In genomic region chr18:59264651-59265245, GRCh38 we compare ENCODE assay signal across 12 cellular contexts. TPM values are rescaled to one million over a fixed set of nuclear protein-coding genes. Genes with fewer than 3 reads are reported as not detected.
A peak's percentile ranks its signal among the peaks of the same experiment; 100 is the strongest.
DNase-seq lines count a peak whose midpoint lies in the region; ATAC-seq, FAIRE-seq and TF ChIP-seq lines count a peak whose summit lies in the region.
"Had no signal": no experiment of that assay in that cellular context is flagged by ENCODE, and none has a peak within 500 bp of the region (broad histone marks: within the 10 kb centered on the region; RNA-seq: fewer than 3 reads in every experiment).

No MANE protein-coding gene starts in this region.

- no peaks in the 10 kb centered on the region for H3K9me3 ChIP-seq in A549
- H3K9me3 ChIP-seq in gastroesophageal sphincter = no peaks in the 10 kb centered on the region

- intact Hi-C loops in activated T-helper 2 cell treated with anti-CD3 and anti-CD28 coated beads, Interferon-gamma antibody, Interleukin-2, Interleukin-4, amounts not matched to agents 10 μg/mL and 5 μg/mL and 100 μg/mL, durations not matched to agents 14 hours and 24 hours and 36 hours (cut with micrococcal nuclease) = loop anchor here (1.0 to 5.0 kb wide), 3 partner anchors 9 to 1827 kb away; partner anchors contain the start of genes CCBE1, ONECUT2 and RAX

- ATAC-seq in A549 (no peak), memory B cell (ENCODE audit: low read depth) (no peak), GM21367 (IDR thresholded peaks at IDR 0.05; ENCODE audit: unreplicated experiment) (no peak), GM21786 (IDR thresholded peaks at IDR 0.05; ENCODE audit: unreplicated experiment) (no peak), gastroesophageal sphincter (no peak)

- TF ChIP-seq CTCF in A549 (IDR thresholded peaks at IDR 0.05) = no peak
- TF ChIP-seq CTCF in GM10266 (IDR thresholded peaks at IDR 0.05; ENCODE audit: control insufficient read depth, insufficient read depth, low read depth, missing control alignments) = no peak
- TF ChIP-seq CTCF in gastroesophageal sphincter (IDR thresholded peaks at IDR 0.05) = no peak

- H3K27me3 Mint-ChIP-seq in activated T-helper 2 cell treated with anti-CD3 and anti-CD28 coated beads, Interferon-gamma antibody, Interleukin-2, Interleukin-4, amounts not matched to agents 10 μg/mL and 5 μg/mL and 100 μg/mL, durations not matched to agents 14 hours and 24 hours and 36 hours (ENCODE audit: low read depth) = peaks cover 78% of the 10 kb centered on the region
- H3K27me3 Mint-ChIP-seq in memory B cell = peaks cover 36% of the 10 kb centered on the region

- no peaks in the 10 kb centered on the region for H3K9me3 Mint-ChIP-seq in activated T-helper 2 cell treated with anti-CD3 and anti-CD28 coated beads, Interferon-gamma antibody, Interleukin-2, Interleukin-4, amounts not matched to agents 10 μg/mL and 5 μg/mL and 100 μg/mL, durations not matched to agents 14 hours and 24 hours and 36 hours
- H3K9me3 Mint-ChIP-seq in memory B cell = peaks cover 2% of the 10 kb centered on the region
- H3K9me3 Mint-ChIP-seq: activated naive CD4-positive, alpha-beta T cell treated with anti-CD3 and anti-CD28 coated beads, Interleukin-2, amount 50 U/mL, for 24 hours had no signal

- H3K4me3 Mint-ChIP-seq in activated T-helper 2 cell treated with anti-CD3 and anti-CD28 coated beads, Interferon-gamma antibody, Interleukin-2, Interleukin-4, amounts not matched to agents 10 μg/mL and 5 μg/mL and 100 μg/mL, durations not matched to agents 14 hours and 24 hours and 36 hours (ENCODE audit: low read depth) = peak overlapping the region; percentile 58
- H3K4me3 Mint-ChIP-seq in memory B cell = peak overlapping the region; percentile 61
- H3K4me3 Mint-ChIP-seq: activated naive CD4-positive, alpha-beta T cell treated with anti-CD3 and anti-CD28 coated beads, Interleukin-2, amount 50 U/mL, for 24 hours had no signal

- no peak for TF ChIP-seq RAD21 in A549 (conservative IDR thresholded peaks at IDR 0.05 in 1 of 2, IDR thresholded peaks at IDR 0.05 in 1 of 2)

- no peak overlapping the region for H3K27ac Mint-ChIP-seq in activated T-helper 2 cell treated with anti-CD3 and anti-CD28 coated beads, Interferon-gamma antibody, Interleukin-2, Interleukin-4, amounts not matched to agents 10 μg/mL and 5 μg/mL and 100 μg/mL, durations not matched to agents 14 hours and 24 hours and 36 hours
- H3K27ac Mint-ChIP-seq in memory B cell = no peak overlapping the region
- H3K27ac Mint-ChIP-seq: activated naive CD4-positive, alpha-beta T cell treated with anti-CD3 and anti-CD28 coated beads, Interleukin-2, amount 50 U/mL, for 24 hours had no signal

- H3K4me1 ChIP-seq in A549 = no peaks in the 10 kb centered on the region
- H3K4me1 ChIP-seq in gastroesophageal sphincter = peaks cover 0 to 33% (median 6%) of the 10 kb centered on the region in 3 donors

- H3K4me3 ChIP-seq in A549 = peak overlapping the region; percentile 47
- H3K4me3 ChIP-seq in gastroesophageal sphincter = peak overlapping the region in 1 of 2 donors; percentile 30

- CTCF ChIA-PET in A549 (lab: Yijun Ruan, JAX) = interaction anchor here (1.7 to 2.1 kb wide), 2 partner anchors 16 to 44 kb away, joined by 4 to 9 read pairs; no protein-coding TSS in a partner anchor

- peak overlapping the region; percentile 76 for H3K4me2 ChIP-seq in A549

- H3K36me3 Mint-ChIP-seq in activated T-helper 2 cell treated with anti-CD3 and anti-CD28 coated beads, Interferon-gamma antibody, Interleukin-2, Interleukin-4, amounts not matched to agents 10 μg/mL and 5 μg/mL and 100 μg/mL, durations not matched to agents 14 hours and 24 hours and 36 hours (ENCODE audit: low read depth) = no peaks in the 10 kb centered on the region
- peaks cover 2% of the 10 kb centered on the region for H3K36me3 Mint-ChIP-seq in memory B cell
- H3K36me3 Mint-ChIP-seq: activated naive CD4-positive, alpha-beta T cell treated with anti-CD3 and anti-CD28 coated beads, Interleukin-2, amount 50 U/mL, for 24 hours had no signal

- POLR2A ChIA-PET in A549 (lab: Yijun Ruan, JAX) = no interaction called here

- H3K4me1 Mint-ChIP-seq in activated T-helper 2 cell treated with anti-CD3 and anti-CD28 coated beads, Interferon-gamma antibody, Interleukin-2, Interleukin-4, amounts not matched to agents 10 μg/mL and 5 μg/mL and 100 μg/mL, durations not matched to agents 14 hours and 24 hours and 36 hours (ENCODE audit: low read depth) = peaks cover 11% of the 10 kb centered on the region
- peaks cover 7% of the 10 kb centered on the region for H3K4me1 Mint-ChIP-seq in memory B cell

- H3K36me3 ChIP-seq in gastroesophageal sphincter = no peaks in the 10 kb centered on the region

- TF ChIP-seq EP300 in A549 (IDR thresholded peaks at IDR 0.05) = no peak
- no peak for TF ChIP-seq EP300 in gastroesophageal sphincter (IDR thresholded peaks at IDR 0.05)

- TF ChIP-seq POLR2A in A549 (IDR thresholded peaks at IDR 0.05; ENCODE audit: low read length) = no peak
- TF ChIP-seq POLR2A in gastroesophageal sphincter (IDR thresholded peaks at IDR 0.05) = no peak

- H3K27ac ChIP-seq in A549 (no peak overlapping the region), gastroesophageal sphincter (no peak overlapping the region)
- H3K27ac ChIP-seq: dorsolateral prefrontal cortex had no signal

- DNase-seq in A549 (ENCODE audit: low read depth in 1 of 2, low spot score in 1 of 2) = no peak
- DNase-seq in GM10266 (ENCODE audit: extremely low spot score) = peak; percentile 20
- DNase-seq in activated T-helper 2 cell treated with anti-CD3 and anti-CD28 coated beads, Interferon-gamma antibody, Interleukin-2, Interleukin-4, amounts not matched to agents 10 μg/mL and 5 μg/mL and 100 μg/mL, durations not matched to agents 14 hours and 24 hours and 36 hours (ENCODE audit: low spot score) = no peak
- DNase-seq in memory B cell (ENCODE audit: low spot score in 2 of 2) = no peak
- no peak for DNase-seq in C1 segment of cervical spinal cord (lab: John Stamatoyannopoulos, UW)
- DNase-seq: dorsolateral prefrontal cortex had no signal

- WGBS in A549 (ENCODE audit: missing lambda C conversion rate) = 63% methylated on average over 19 of the region's 41 CpGs
- no CpG with 5 or more reads among the region's 41 CpGs for WGBS in gastroesophageal sphincter (ENCODE audit: low coverage in 1 of 2), 2 donors

- peaks cover 75% of the 10 kb centered on the region for H3K27me3 ChIP-seq in gastroesophageal sphincter

- FAIRE-seq in A549 (lab: Jason Lieb, UNC) = no peak

TF ChIP-seq in A549, 52 proteins besides CTCF, POLR2A, EP300 and RAD21 (continues in another document):
- TF ChIP-seq E2F6 (IDR thresholded peaks at IDR 0.05; ENCODE audit: borderline replicate concordance, low read depth) = no peak
- no peak for TF ChIP-seq NPAS2 (CRISPR knock-in tag; IDR thresholded peaks at IDR 0.05; ENCODE audit: borderline replicate concordance)
- TF ChIP-seq NFE2L2 (conservative IDR thresholded peaks at IDR 0.05; ENCODE audit: low read length) = no peak
- no peak for TF ChIP-seq KDM5A (IDR thresholded peaks at IDR 0.05)
- no peak for TF ChIP-seq KDM1A (IDR thresholded peaks at IDR 0.05; ENCODE audit: low read depth)
- TF ChIP-seq ATOH8 (CRISPR knock-in tag; IDR thresholded peaks at IDR 0.05; ENCODE audit: low read depth) = no peak
- TF ChIP-seq HOXB13 (CRISPR knock-in tag; IDR thresholded peaks at IDR 0.05; ENCODE audit: low read depth) = no peak
- no peak for TF ChIP-seq POLR2AphosphoS2 (conservative IDR thresholded peaks at IDR 0.05; ENCODE audit: low read length)

RNA-seq across cellular contexts. Expression of gene RAX, which starts 8.5 kb away (rescaled TPM):
- polyA plus RNA-seq in A549 (2011; rRNA removed) (not detected in 2 replicates), A549 (2017; fragmentation: RNase III; extraction: RNeasy Plus Mini Kit Qiagen cat#74134 plus additional on column Dnase treatment) (not detected in 3 replicates)
- not detected in 2 replicates for polyA plus RNA-seq in A549 (2012; cell fraction: cytosol; rRNA removed)
- polyA plus RNA-seq in A549 (2012; cell fraction: nucleus; rRNA removed) = not detected in 2 replicates
- polyA minus RNA-seq in A549 (2011; rRNA and poly(A)+ RNA removed) = not detected in 2 replicates
- 0.32 TPM in 1 of 2 replicates, not detected in the other for total RNA-seq in activated T-helper 2 cell treated with anti-CD3 and anti-CD28 coated beads, Interferon-gamma antibody, Interleukin-2, Interleukin-4, amounts not matched to agents 10 μg/mL and 5 μg/mL and 100 μg/mL, durations not matched to agents 14 hours and 24 hours and 36 hours
- total RNA-seq in gastroesophageal sphincter = not detected
- total RNA-seq: RPMI7951, smooth muscle cell had no signal
- polyA plus RNA-seq: smooth muscle cell had no signal

RNA-seq across cellular contexts. Expression of gene GRP, which starts 44.8 kb away (rescaled TPM):
- not detected in 2 replicates for polyA plus RNA-seq in A549 (2011; rRNA removed)
- not detected in 2 replicates for polyA plus RNA-seq in A549 (2012; cell fraction: cytosol; rRNA removed)
- polyA plus RNA-seq in A549 (2012; cell fraction: nucleus; rRNA removed) = not detected in 2 replicates
- polyA plus RNA-seq in A549 (2017; fragmentation: RNase III; extraction: RNeasy Plus Mini Kit Qiagen cat#74134 plus additional on column Dnase treatment) = not detected in 3 replicates
- polyA minus RNA-seq in A549 (2011; rRNA and poly(A)+ RNA removed) = not detected in 2 replicates
- total RNA-seq in activated T-helper 2 cell treated with anti-CD3 and anti-CD28 coated beads, Interferon-gamma antibody, Interleukin-2, Interleukin-4, amounts not matched to agents 10 μg/mL and 5 μg/mL and 100 μg/mL, durations not matched to agents 14 hours and 24 hours and 36 hours = not detected in 2 replicates
- 1 to 10 TPM in 1 of 4 donors, not detected in 3; 4.8 TPM for total RNA-seq in gastroesophageal sphincter
- total RNA-seq: RPMI7951, smooth muscle cell had no signal

RNA-seq across cellular contexts. Expression of gene CPLX4, which starts 53.7 kb away (rescaled TPM):
- polyA plus RNA-seq in A549 (2011; rRNA removed) (not detected in 2 replicates), A549 (2017; fragmentation: RNase III; extraction: RNeasy Plus Mini Kit Qiagen cat#74134 plus additional on column Dnase treatment) (not detected in 3 replicates)
- not detected in 2 replicates for polyA plus RNA-seq in A549 (2012; cell fraction: cytosol; rRNA removed)
- not detected in 2 replicates for polyA plus RNA-seq in A549 (2012; cell fraction: nucleus; rRNA removed)
- not detected in 2 replicates for polyA minus RNA-seq in A549 (2011; rRNA and poly(A)+ RNA removed)
- total RNA-seq in activated T-helper 2 cell treated with anti-CD3 and anti-CD28 coated beads, Interferon-gamma antibody, Interleukin-2, Interleukin-4, amounts not matched to agents 10 μg/mL and 5 μg/mL and 100 μg/mL, durations not matched to agents 14 hours and 24 hours and 36 hours = not detected in 2 replicates
- not detected for total RNA-seq in gastroesophageal sphincter
- total RNA-seq: dorsolateral prefrontal cortex, RPMI7951, smooth muscle cell had no signal
- polyA plus RNA-seq: smooth muscle cell had no signal
